ENCODE assay signal across 8 cellular contexts in the genomic region with DNA sequence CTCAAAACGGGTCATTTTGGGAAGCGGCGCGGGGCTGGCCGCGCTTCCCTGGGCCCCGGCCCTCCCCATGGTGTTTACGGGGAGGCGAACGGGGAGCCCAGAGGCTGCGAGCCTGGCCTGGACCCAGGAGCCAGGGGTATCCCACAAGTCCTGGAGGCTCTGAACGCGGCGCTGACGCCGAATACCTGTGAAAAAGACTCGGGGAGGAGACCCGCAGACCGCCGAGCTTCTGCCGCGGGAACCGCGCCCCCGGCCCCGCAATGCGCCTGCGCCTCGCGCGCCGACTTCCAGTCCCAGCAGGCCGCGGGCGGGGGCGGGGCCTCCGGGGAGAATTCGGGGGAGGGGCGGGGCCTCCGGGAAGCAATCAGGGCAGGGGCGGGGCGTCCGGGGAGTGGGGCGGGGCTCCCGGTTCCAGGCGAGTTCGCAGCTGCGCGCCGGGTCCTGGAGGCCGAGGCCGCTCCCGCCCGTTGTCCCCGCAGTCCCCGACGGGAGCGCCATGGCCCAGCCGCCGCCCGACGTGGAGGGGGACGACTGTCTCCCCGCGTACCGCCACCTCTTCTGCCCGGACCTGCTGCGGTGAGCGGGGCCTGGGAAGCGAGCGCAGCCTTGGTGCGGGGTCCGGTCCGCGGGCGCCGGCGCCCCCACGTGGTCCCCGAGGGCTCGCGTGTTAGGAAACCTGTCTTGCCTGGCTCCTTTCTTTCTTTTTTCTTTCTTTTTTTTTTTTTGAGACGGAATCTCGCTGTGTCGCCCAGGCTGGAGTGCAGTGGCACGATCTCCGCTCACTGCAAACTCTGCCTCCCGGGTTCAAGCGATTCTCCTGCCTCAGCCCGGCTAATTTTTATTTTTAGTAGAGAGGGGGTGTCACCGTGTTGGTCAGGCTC. TPM values are rescaled to one million over a fixed set of nuclear protein-coding genes. Genes with fewer than 3 reads are reported as not detected.
DNase-seq lines count a peak whose midpoint lies in the region; ATAC-seq and TF ChIP-seq lines count a peak whose summit lies in the region.

Gene DECR2 (plus strand): TSS at position 418 of the 881 bp plus-strand sequence. CDS start 79 bp downstream, at position 497.

- H3K4me1 ChIP-seq in liver (ENCODE audit: control insufficient read depth in 4 of 4, insufficient read depth in 4 of 4, low read length in 3 of 4) = peaks cover 11 to 51% (median 27%) of the 10 kb centered on the region in 4 donors

- H3K36me3 ChIP-seq in liver (ENCODE audit: control insufficient read depth in 4 of 4, insufficient read depth in 3 of 4, low read depth in 1 of 4, low read length in 3 of 4) = no peaks in the 10 kb centered on the region

- WGBS in liver = under 1% methylated on average over 91 of the region's 91 CpGs

- peak within 1 kb of the TSS; percentile 76 to 93 for H3K27ac ChIP-seq in liver (ENCODE audit: low read depth in 1 of 2, low read length in 2 of 2)

- no peak for TF ChIP-seq RAD21 in liver (IDR thresholded peaks at IDR 0.05)

- no peaks in the 10 kb centered on the region for H3K9me3 ChIP-seq in liver (ENCODE audit: control insufficient read depth in 4 of 4, low read length in 3 of 4)

- DNase-seq in AG09309 (ENCODE audit: low read depth) (no peak), NCI-H526 (lab: John Stamatoyannopoulos, UW) (peak; percentile 53 to 89), dermis blood vessel endothelial cell (peak; percentile 95)
- peak; percentile 97 to 99 for DNase-seq in activated CD4-positive, alpha-beta T cell treated with anti-CD3 and anti-CD28 coated beads, Interleukin-2, amount 50 U/mL, for 24 hours (ENCODE audit: low read depth in 1 of 2, low spot score in 1 of 2)
- peak; percentile 100 for DNase-seq in stimulated activated CD4-positive, alpha-beta T cell treated with anti-CD3 and anti-CD28 coated beads, Interleukin-4, amount 100 ng/mL, for 1 hour

- H3K9ac ChIP-seq in liver (ENCODE audit: low read depth in 1 of 2, low read length in 2 of 2) = peak within 1 kb of the TSS; percentile 66 to 68

- ATAC-seq in GM18870 (IDR thresholded peaks at IDR 0.05; ENCODE audit: unreplicated experiment) (peak; percentile 41), HG03175 (IDR thresholded peaks at IDR 0.05; ENCODE audit: unreplicated experiment) (peak; percentile 65)

- TF ChIP-seq CTCF in AG09309 (IDR thresholded peaks at IDR 0.05; ENCODE audit: control insufficient read depth, insufficient read depth, low read depth, low read length, missing control alignments) (peak; percentile 32), liver (IDR thresholded peaks at IDR 0.05; ENCODE audit: low read depth, low read length, missing input control) (no peak)

- H3K4me3 ChIP-seq in AG09309 (ENCODE audit: control insufficient read depth, low read depth, low read length) (peak within 1 kb of the TSS; percentile 96), liver (ENCODE audit: low read depth in 1 of 3, low read length in 3 of 3) (peak within 1 kb of the TSS; percentile 84 to 92 (median 89))

- no peaks in the 10 kb centered on the region for H3K27me3 ChIP-seq in liver (ENCODE audit: control insufficient read depth in 4 of 4, insufficient read depth in 4 of 4, low read length in 3 of 4)

TF ChIP-seq in liver, 16 proteins besides CTCF, POLR2A, EP300 and RAD21:
- TF ChIP-seq TAF1 (conservative IDR thresholded peaks at IDR 0.05) = peak; percentile 47
- TF ChIP-seq, protein P1, sequence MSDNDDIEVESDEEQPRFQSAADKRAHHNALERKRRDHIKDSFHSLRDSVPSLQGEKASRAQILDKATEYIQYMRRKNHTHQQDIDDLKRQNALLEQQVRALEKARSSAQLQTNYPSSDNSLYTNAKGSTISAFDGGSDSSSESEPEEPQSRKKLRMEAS (IDR thresholded peaks at IDR 0.05) = no peak
- peak in 1 of 2 donors; percentile 27 for TF ChIP-seq GABPA (IDR thresholded peaks at IDR 0.05 in 1 of 2, conservative IDR thresholded peaks at IDR 0.05 in 1 of 2)

RNA-seq across cellular contexts. Expression of gene DECR2, which starts in this region (rescaled TPM):
- 13.4 and 17.5 TPM in 2 replicates for total RNA-seq in dermis blood vessel endothelial cell
- total RNA-seq in liver = 100 to 1,000 TPM in 1 of 2 donors, 10 to 100 TPM in 1; 42.2 to 119 TPM
- 100 to 1,000 TPM; 133 to 210 TPM for polyA plus RNA-seq in liver
